Comparison of ENCODE assay signal across 12 cellular contexts in the genomic region with DNA sequence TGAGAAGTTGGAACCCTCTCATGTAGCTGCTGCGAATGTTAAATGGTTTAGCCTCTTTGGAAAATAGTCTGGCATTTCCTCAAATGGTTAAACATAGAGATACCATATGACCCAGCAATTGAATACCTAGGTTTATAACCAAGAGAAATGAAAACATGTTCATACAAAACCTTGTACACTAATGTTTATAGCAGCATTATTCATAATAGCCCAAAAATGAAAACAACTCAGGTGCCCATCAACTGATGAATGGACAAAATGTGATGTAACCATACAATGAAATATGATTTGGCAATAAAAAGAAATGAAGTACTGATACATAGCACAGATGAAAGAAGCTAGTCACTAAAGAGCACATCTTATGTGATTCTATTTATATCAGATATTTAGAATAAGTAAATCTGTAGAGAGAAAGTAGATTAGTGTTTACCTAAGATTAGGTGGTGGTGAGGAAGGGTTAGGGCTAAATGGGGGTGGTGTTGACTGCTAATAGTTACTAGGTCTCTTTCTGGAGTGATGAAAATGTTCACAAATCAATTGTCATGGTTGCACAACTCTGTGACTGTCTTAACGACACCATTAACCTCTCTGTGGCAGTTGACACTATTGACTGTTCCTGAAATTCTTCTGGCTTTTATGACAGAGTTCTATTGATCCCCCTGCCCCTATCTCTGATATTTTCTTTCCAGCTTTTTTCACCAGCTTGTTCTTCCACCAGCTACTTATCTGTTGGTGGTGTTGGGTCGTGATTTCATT. TPM values are rescaled to one million over a fixed set of nuclear protein-coding genes. Genes with fewer than 3 reads are reported as not detected.
DNase-seq lines count a peak whose midpoint lies in the region; ATAC-seq and TF ChIP-seq lines count a peak whose summit lies in the region.
"Had no signal": no experiment of that assay in that cellular context is flagged by ENCODE, and none has a peak within 500 bp of the region (broad histone marks: within the 10 kb centered on the region; RNA-seq: fewer than 3 reads in every experiment).

No MANE protein-coding gene starts in this region.

- no peak overlapping the region for H3K4me3 Mint-ChIP-seq in activated T-helper 17 cell treated with anti-CD3 and anti-CD28 coated beads, Interleukin-2, amount 50 U/mL, for 72 hours
- no peak overlapping the region for H3K4me3 Mint-ChIP-seq in natural killer cell
- H3K4me3 Mint-ChIP-seq: activated T-cell treated with anti-CD3 and anti-CD28 coated beads, Interleukin-2, amount 50 U/mL, for 72 hours; stimulated activated naive CD8-positive, alpha-beta T cell treated with anti-CD3 and anti-CD28 coated beads, Interleukin-15, amount 100 ng/mL, for 72 hours had no signal

- peak overlapping the region; percentile 35 for H3K27ac Mint-ChIP-seq in activated T-helper 17 cell treated with anti-CD3 and anti-CD28 coated beads, Interleukin-2, amount 50 U/mL, for 72 hours
- peak overlapping the region; percentile 58 to 75 for H3K27ac Mint-ChIP-seq in natural killer cell
- H3K27ac Mint-ChIP-seq: stimulated activated naive CD8-positive, alpha-beta T cell treated with anti-CD3 and anti-CD28 coated beads, Interleukin-15, amount 100 ng/mL, for 72 hours had no signal

- peaks cover 6% of the 10 kb centered on the region for H3K36me3 Mint-ChIP-seq in activated T-helper 17 cell treated with anti-CD3 and anti-CD28 coated beads, Interleukin-2, amount 50 U/mL, for 72 hours (ENCODE audit: low read depth)
- no peaks in the 10 kb centered on the region for H3K36me3 Mint-ChIP-seq in natural killer cell

- no peaks in the 10 kb centered on the region for H3K9me3 Mint-ChIP-seq in activated T-helper 17 cell treated with anti-CD3 and anti-CD28 coated beads, Interleukin-2, amount 50 U/mL, for 72 hours
- H3K9me3 Mint-ChIP-seq in natural killer cell: no peaks in the 10 kb centered on the region
- H3K9me3 Mint-ChIP-seq: activated T-cell treated with anti-CD3 and anti-CD28 coated beads, Interleukin-2, amount 50 U/mL, for 72 hours; stimulated activated naive CD8-positive, alpha-beta T cell treated with anti-CD3 and anti-CD28 coated beads, Interleukin-15, amount 100 ng/mL, for 72 hours had no signal

- H3K27me3 Mint-ChIP-seq in activated T-helper 17 cell treated with anti-CD3 and anti-CD28 coated beads, Interleukin-2, amount 50 U/mL, for 72 hours: no peaks in the 10 kb centered on the region
- no peaks in the 10 kb centered on the region for H3K27me3 Mint-ChIP-seq in natural killer cell (ENCODE audit: low read depth in 2 of 2)
- H3K27me3 Mint-ChIP-seq: stimulated activated naive CD8-positive, alpha-beta T cell treated with anti-CD3 and anti-CD28 coated beads, Interleukin-15, amount 100 ng/mL, for 72 hours had no signal

- peaks cover 40% of the 10 kb centered on the region for H3K4me1 Mint-ChIP-seq in activated T-helper 17 cell treated with anti-CD3 and anti-CD28 coated beads, Interleukin-2, amount 50 U/mL, for 72 hours
- peaks cover 62 to 67% of the 10 kb centered on the region in 2 donors for H3K4me1 Mint-ChIP-seq in natural killer cell

- peak; percentile 48 for DNase-seq in CD1c-positive myeloid dendritic cell (ENCODE audit: extremely low spot score)
- peak; percentile 37 for DNase-seq in HuH-7 (ENCODE audit: low spot score)
- DNase-seq in natural killer cell: no peak
- DNase-seq in NCI-H2081 treated with DMSO at 0.1 percent for 48 hours (lab: John Stamatoyannopoulos, UW): no peak
- no peak for DNase-seq in DMS53 treated with DMSO at 0.1 percent for 48 hours (lab: John Stamatoyannopoulos, UW; ENCODE audit: unreplicated experiment)
- DNase-seq: activated T-cell treated with anti-CD3 and anti-CD28 coated beads, Interleukin-2, amount 50 U/mL, for 72 hours; foreskin melanocyte; kidney; stimulated activated naive CD8-positive, alpha-beta T cell treated with anti-CD3 and anti-CD28 coated beads, Interleukin-15, amount 100 ng/mL, for 72 hours had no signal

- intact Hi-C loops in natural killer cell (cut with micrococcal nuclease): no loop called here

- ATAC-seq in activated T-helper 17 cell treated with anti-CD3 and anti-CD28 coated beads, Interleukin-2, amount 50 U/mL, for 72 hours (replicated peaks): no peak
- no peak for ATAC-seq in natural killer cell
- ATAC-seq in HG03571 (IDR thresholded peaks at IDR 0.05; ENCODE audit: unreplicated experiment): no peak
- ATAC-seq in GM18519 (IDR thresholded peaks at IDR 0.05; ENCODE audit: low FRiP score, unreplicated experiment): no peak
- ATAC-seq: activated T-cell treated with anti-CD3 and anti-CD28 coated beads, Interleukin-2, amount 50 U/mL, for 72 hours; stimulated activated naive CD8-positive, alpha-beta T cell treated with anti-CD3 and anti-CD28 coated beads, Interleukin-15, amount 100 ng/mL, for 72 hours had no signal

- no peak for TF ChIP-seq CTCF in natural killer cell (IDR thresholded peaks at IDR 0.05)

RNA-seq across cellular contexts. Expression of gene VCL, which starts 35.2 kb away (rescaled TPM):
- total RNA-seq in activated T-helper 17 cell treated with anti-CD3 and anti-CD28 coated beads, Interleukin-2, amount 50 U/mL, for 72 hours: 10 to 100 TPM; 18.4 to 27.2 TPM
- 100 to 1,000 TPM; 121 to 145 (median 122) TPM for total RNA-seq in natural killer cell

Comparison
In these comparisons a context has a peak if more than half of its experiments do, and no peak if none do; other contexts are left out.
1. DNase-seq: peak in CD1c-positive myeloid dendritic cell (single experiment) and HuH-7 (single experiment); none in natural killer cell (single experiment), NCI-H2081 treated with DMSO at 0.1 percent for 48 hours (single experiment) and DMS53 treated with DMSO at 0.1 percent for 48 hours (single experiment).
2. RNA of gene VCL, which starts 35.2 kb away (total RNA-seq): 121 to 145 TPM in natural killer cell; 18.4 to 27.2 TPM in activated T-helper 17 cell treated with anti-CD3 and anti-CD28 coated beads, Interleukin-2, amount 50 U/mL, for 72 hours; every median in the first group is over 4 times any median in the second.